1 cellular context compared by ENCODE assay signal in genomic region chr5:115847290-115847689, GRCh38.
TF ChIP-seq lines count a peak whose summit lies in the region.

No MANE protein-coding gene starts in this region.

TF ChIP-seq in HCT116, 20 proteins besides CTCF, POLR2A, EP300 and RAD21:
- no peak for TF ChIP-seq ZNF274 (IDR thresholded peaks at IDR 0.05; ENCODE audit: low read depth, low read length)
- TF ChIP-seq POLR2AphosphoS5 (IDR thresholded peaks at IDR 0.05; ENCODE audit: low read depth, low read length), result peak; percentile 70
